ENCODE assay signal across 8 cellular contexts in the genomic region with DNA sequence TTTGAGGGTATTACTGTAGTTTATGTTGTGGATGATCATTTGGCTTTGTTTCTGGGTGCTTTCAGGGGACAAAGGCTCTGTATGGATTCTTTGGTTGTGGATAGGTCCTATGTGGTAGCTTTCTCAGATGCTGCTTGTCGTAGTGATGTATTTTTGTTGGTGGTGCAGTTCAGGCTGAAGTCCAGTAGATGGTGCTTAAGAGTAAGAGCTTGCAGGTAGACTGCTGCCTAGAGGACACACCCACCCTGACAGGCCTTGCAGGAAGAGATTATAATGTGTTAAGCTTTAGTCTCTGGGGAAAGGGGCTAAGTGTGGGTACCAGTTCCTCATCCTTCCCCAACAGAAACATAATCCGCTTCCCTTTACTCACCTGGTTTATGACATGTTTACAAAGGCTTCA.
A peak's percentile ranks its signal among the peaks of the same experiment; 100 is the strongest.
DNase-seq lines count a peak whose midpoint lies in the region; ATAC-seq and TF ChIP-seq lines count a peak whose summit lies in the region.

No MANE protein-coding gene starts in this region.

- no peaks in the 10 kb centered on the region for H3K27me3 ChIP-seq in testis

- H3K27ac ChIP-seq in testis = no peak overlapping the region

- DNase-seq in DMS53 treated with DMSO at 0.1 percent for 48 hours (lab: John Stamatoyannopoulos, UW; ENCODE audit: unreplicated experiment) = peak; percentile 65
- DNase-seq in GM19240 (ENCODE audit: insufficient read length, low spot score) = peak; percentile 3
- DNase-seq in NCI-H69 (lab: John Stamatoyannopoulos, UW) = peak; percentile 68
- DNase-seq in choroid plexus epithelial cell (ENCODE audit: low read depth) = peak; percentile 43
- peak; percentile 46 for DNase-seq in testis
- DNase-seq in G401 (ENCODE audit: low spot score) = no peak
- no peak for DNase-seq in activated gamma-delta T cell (lab: John Stamatoyannopoulos, UW)

- peak; percentile 92 for ATAC-seq in HG03280 (IDR thresholded peaks at IDR 0.05; ENCODE audit: unreplicated experiment)

- in situ Hi-C loops in G401 (cut with HindIII; ENCODE audit: low sequenced_read_pairs) = no loop called here

- no peaks in the 10 kb centered on the region for H3K36me3 ChIP-seq in testis (ENCODE audit: low read depth, missing control alignments)

- no peaks in the 10 kb centered on the region for H3K9me3 ChIP-seq in testis

- WGBS in testis, 2 donors = 85 to 96% methylated on average over 2 of the region's 2 CpGs

- intact Hi-C loops in testis (cut with DNase I; ENCODE audit: low total_unique reads) = no loop called here

- TF ChIP-seq CTCF in choroid plexus epithelial cell (conservative IDR thresholded peaks at IDR 0.05; ENCODE audit: low read depth, low read length) = peak; percentile 49
- TF ChIP-seq CTCF in testis (IDR thresholded peaks at IDR 0.05) = peak in 1 of 3 experiments; percentile 26

- H3K4me3 ChIP-seq in choroid plexus epithelial cell (ENCODE audit: low read depth, low read length) = no peak overlapping the region
- no peak overlapping the region for H3K4me3 ChIP-seq in testis

- no peak for TF ChIP-seq POLR2A in testis (IDR thresholded peaks at IDR 0.05)

- H3K4me1 ChIP-seq in testis = no peaks in the 10 kb centered on the region

Comparison
In these comparisons a context has a peak if more than half of its experiments do, and no peak if none do; other contexts are left out.
1. DNase-seq: peak in DMS53 treated with DMSO at 0.1 percent for 48 hours (single experiment), GM19240 (single experiment), NCI-H69 (single experiment), choroid plexus epithelial cell (single experiment) and testis (single experiment); none in G401 (single experiment) and activated gamma-delta T cell (single experiment).